Comparison of ENCODE assay signal across 12 cellular contexts in genomic region chr2:128323501-128323931, GRCh38. TPM values are rescaled to one million over a fixed set of nuclear protein-coding genes. Genes with fewer than 3 reads are reported as not detected.
A peak's percentile ranks its signal among the peaks of the same experiment; 100 is the strongest.
DNase-seq lines count a peak whose midpoint lies in the region; ATAC-seq and TF ChIP-seq lines count a peak whose summit lies in the region.
"Had no signal": no experiment of that assay in that cellular context is flagged by ENCODE, and none has a peak within 500 bp of the region (broad histone marks: within the 10 kb centered on the region; RNA-seq: fewer than 3 reads in every experiment).

No MANE protein-coding gene starts in this region.

- H3K27ac Mint-ChIP-seq in Calu3 (ENCODE audit: unreplicated experiment) (no peak overlapping the region), naive B cell (peak overlapping the region in 4 of 6 donors; percentile 51 to 88 (median 72))
- H3K27ac Mint-ChIP-seq in activated naive CD8-positive, alpha-beta T cell = peak overlapping the region; percentile 61

- TF ChIP-seq CTCF in Calu3 (IDR thresholded peaks at IDR 0.05; ENCODE audit: unreplicated experiment) = no peak

- H3K27me3 Mint-ChIP-seq in Calu3 (ENCODE audit: unreplicated experiment) = no peaks in the 10 kb centered on the region
- no peaks in the 10 kb centered on the region for H3K27me3 Mint-ChIP-seq in activated naive CD8-positive, alpha-beta T cell
- H3K27me3 Mint-ChIP-seq in naive B cell = no peaks in the 10 kb centered on the region

- H3K4me1 Mint-ChIP-seq in Calu3 (ENCODE audit: low read depth, unreplicated experiment) = no peaks in the 10 kb centered on the region
- H3K4me1 Mint-ChIP-seq in activated naive CD8-positive, alpha-beta T cell (ENCODE audit: low read depth) = peaks cover 11% of the 10 kb centered on the region
- peaks cover 14 to 16% (median 16%) of the 10 kb centered on the region in 3 donors for H3K4me1 Mint-ChIP-seq in naive B cell

- CTCF ChIA-PET in Calu3 (lab: Charles Lee) = no interaction called here

- H3K4me3 Mint-ChIP-seq in Calu3 (ENCODE audit: low read depth, unreplicated experiment) (peak overlapping the region; percentile 27), naive B cell (peak overlapping the region; percentile 49 to 88 (median 79))
- H3K4me3 Mint-ChIP-seq in activated naive CD8-positive, alpha-beta T cell = peak overlapping the region; percentile 66

- H3K36me3 Mint-ChIP-seq in Calu3 (ENCODE audit: insufficient read depth, unreplicated experiment) (peaks cover 5% of the 10 kb centered on the region), naive B cell (no peaks in the 10 kb centered on the region)
- H3K36me3 Mint-ChIP-seq in activated naive CD8-positive, alpha-beta T cell = no peaks in the 10 kb centered on the region

- intact Hi-C loops in Calu3 (cut with micrococcal nuclease; ENCODE audit: unreplicated experiment) = loop anchor here (5.0 kb wide), 2 partner anchors 209 to 1524 kb away; no protein-coding TSS in a partner anchor

- H3K9me3 Mint-ChIP-seq in Calu3 (ENCODE audit: low read depth, unreplicated experiment) (no peaks in the 10 kb centered on the region), naive B cell (no peaks in the 10 kb centered on the region)
- H3K9me3 Mint-ChIP-seq in activated naive CD8-positive, alpha-beta T cell (ENCODE audit: low read depth) = no peaks in the 10 kb centered on the region

- ATAC-seq in naive B cell (ENCODE audit: low read depth in 2 of 2) (no peak), GM18870 (IDR thresholded peaks at IDR 0.05; ENCODE audit: unreplicated experiment) (no peak), HG02938 (IDR thresholded peaks at IDR 0.05; ENCODE audit: unreplicated experiment) (no peak)

- DNase-seq in AG20443 (ENCODE audit: low spot score) (peak; percentile 3), Calu3 (no peak), naive B cell (no peak), mucosa of gallbladder (ENCODE audit: low spot score) (no peak), cerebellar cortex (ENCODE audit: low spot score) (no peak)
- DNase-seq: amniotic stem cell, KG1, midbrain, NCI-H2171 had no signal

- no TSS peak for BruUV-seq in Calu3 (replicated peaks; lab: Mats Ljungman, UMichigan)

RNA-seq across cellular contexts. Expression of gene HS6ST1, which starts 4.8 kb away (rescaled TPM):
- total RNA-seq in Calu3 (2022) (27.6 and 34.6 TPM in 2 replicates), mucosa of gallbladder (90.1 TPM)
- polyA plus RNA-seq in naive B cell (ENCODE audit: low read depth in 6 of 6) = 10 to 100 TPM in 2 of 6 donors, 1 to 10 TPM in 4; 3.3 to 11.5 (median 6.8) TPM

Comparison
In these comparisons a context has a peak if more than half of its experiments do, and no peak if none do; other contexts are left out.
1. H3K4me3 Mint-ChIP-seq: peak in every context shown above with its lines; median percentile 79 in naive B cell; 66 in activated naive CD8-positive, alpha-beta T cell; 27 in Calu3.